15 cellular contexts compared by ENCODE assay signal in genomic region chr6:163429858-163430448, GRCh38. TPM values are rescaled to one million over a fixed set of nuclear protein-coding genes. Genes with fewer than 3 reads are reported as not detected.
DNase-seq lines count a peak whose midpoint lies in the region; ATAC-seq and TF ChIP-seq lines count a peak whose summit lies in the region.
"Had no signal": no experiment of that assay in that cellular context is flagged by ENCODE, and none has a peak within 500 bp of the region (broad histone marks: within the 10 kb centered on the region; RNA-seq: fewer than 3 reads in every experiment).

No MANE protein-coding gene starts in this region.

- WGBS in heart right ventricle, 2 donors, result 41 to 65% methylated on average over 2 of the region's 2 CpGs

- H3K4me3 ChIP-seq in right atrium auricular region (no peak overlapping the region), heart right ventricle (peak overlapping the region in 2 of 10 donors; percentile 7 to 13), osteoblast (ENCODE audit: insufficient read depth, low read length) (no peak overlapping the region)
- H3K4me3 ChIP-seq: A549 had no signal

- H3K4me2 ChIP-seq in osteoblast (ENCODE audit: insufficient read depth, low read length), result no peak overlapping the region
- H3K4me2 ChIP-seq: A549 had no signal

- peak overlapping the region; percentile 17 for H3K27ac Mint-ChIP-seq in central memory CD8-positive, alpha-beta T cell (ENCODE audit: low read depth)
- peak overlapping the region; percentile 3 for H3K27ac Mint-ChIP-seq in progenitor cell of endocrine pancreas
- H3K27ac Mint-ChIP-seq: CD4-positive, CD25-positive, alpha-beta regulatory T cell had no signal

- intact Hi-C loops in heart right ventricle (cut with DNase I), result loop anchor here in 9 of 10 donors (5.0 to 10.0 kb wide), 16 partner anchors 65 to 1497 kb away; no protein-coding TSS in a partner anchor

- no peaks in the 10 kb centered on the region for H3K27me3 Mint-ChIP-seq in central memory CD8-positive, alpha-beta T cell
- H3K27me3 Mint-ChIP-seq in progenitor cell of endocrine pancreas, result no peaks in the 10 kb centered on the region
- H3K27me3 Mint-ChIP-seq: CD4-positive, CD25-positive, alpha-beta regulatory T cell had no signal

- H2AFZ ChIP-seq in osteoblast (ENCODE audit: low read length), result no peak overlapping the region

- H3K36me3 Mint-ChIP-seq in central memory CD8-positive, alpha-beta T cell (ENCODE audit: insufficient read depth), result no peaks in the 10 kb centered on the region
- no peaks in the 10 kb centered on the region for H3K36me3 Mint-ChIP-seq in progenitor cell of endocrine pancreas (ENCODE audit: insufficient read depth)
- H3K36me3 Mint-ChIP-seq: CD4-positive, CD25-positive, alpha-beta regulatory T cell had no signal

- H3K9me3 ChIP-seq in right atrium auricular region (no peaks in the 10 kb centered on the region), heart right ventricle (no peaks in the 10 kb centered on the region), osteoblast (ENCODE audit: low read depth, low read length) (no peaks in the 10 kb centered on the region)
- H3K9me3 ChIP-seq: A549 had no signal

- H3K27ac ChIP-seq in right atrium auricular region (peak overlapping the region; percentile 4 to 22), heart right ventricle (peak overlapping the region in 4 of 10 donors; percentile 3 to 17 (median 11)), osteoblast (ENCODE audit: low read depth, low read length) (no peak overlapping the region)
- H3K27ac ChIP-seq: A549 had no signal

- peaks cover 92% of the 10 kb centered on the region for H3K79me2 ChIP-seq in osteoblast (ENCODE audit: insufficient read depth, low read length)

- no peaks in the 10 kb centered on the region for H3K27me3 ChIP-seq in right atrium auricular region
- H3K27me3 ChIP-seq in heart right ventricle, result no peaks in the 10 kb centered on the region
- H3K27me3 ChIP-seq in osteoblast (ENCODE audit: insufficient read depth, low read length), result no peaks in the 10 kb centered on the region

- H3K4me1 ChIP-seq in right atrium auricular region (peaks cover 0 to 94% of the 10 kb centered on the region in 2 donors), heart right ventricle (peaks cover 0 to 100% (median 99%) of the 10 kb centered on the region in 9 donors), osteoblast (ENCODE audit: insufficient read depth, low read length) (peaks cover 12% of the 10 kb centered on the region)

- no peak overlapping the region for H3K4me3 Mint-ChIP-seq in central memory CD8-positive, alpha-beta T cell
- no peak overlapping the region for H3K4me3 Mint-ChIP-seq in progenitor cell of endocrine pancreas (ENCODE audit: low read depth)
- H3K4me3 Mint-ChIP-seq: CD4-positive, CD25-positive, alpha-beta regulatory T cell had no signal

- H3K9me3 Mint-ChIP-seq in central memory CD8-positive, alpha-beta T cell, result no peaks in the 10 kb centered on the region
- H3K9me3 Mint-ChIP-seq in progenitor cell of endocrine pancreas (ENCODE audit: low read depth), result no peaks in the 10 kb centered on the region
- H3K9me3 Mint-ChIP-seq: CD4-positive, CD25-positive, alpha-beta regulatory T cell had no signal

- peaks cover 52% of the 10 kb centered on the region for H3K4me1 Mint-ChIP-seq in central memory CD8-positive, alpha-beta T cell
- H3K4me1 Mint-ChIP-seq in progenitor cell of endocrine pancreas (ENCODE audit: low read depth), result peaks cover 23% of the 10 kb centered on the region

- peaks cover 60% of the 10 kb centered on the region for H4K20me1 ChIP-seq in osteoblast (ENCODE audit: insufficient read depth, low read length)

- no peak for ATAC-seq in heart right ventricle
- ATAC-seq in central memory CD8-positive, alpha-beta T cell (replicated peaks; ENCODE audit: extremely low read depth, poor library complexity, severe bottlenecking), result no peak
- no peak for ATAC-seq in HG03159 (IDR thresholded peaks at IDR 0.05; ENCODE audit: unreplicated experiment)
- ATAC-seq in GM18511 (IDR thresholded peaks at IDR 0.05; ENCODE audit: unreplicated experiment), result no peak
- ATAC-seq: A549, PC-3 had no signal

- DNase-seq in right atrium auricular region (ENCODE audit: low spot score), result no peak
- DNase-seq in heart right ventricle, result no peak
- DNase-seq in central memory CD8-positive, alpha-beta T cell (ENCODE audit: low spot score in 2 of 2), result no peak
- no peak for DNase-seq in progenitor cell of endocrine pancreas (ENCODE audit: low spot score, unreplicated experiment)
- DNase-seq in LoVo (ENCODE audit: low spot score), result no peak
- no peak for DNase-seq in osteoblast (ENCODE audit: insufficient read length, low spot score, missing footprints)
- DNase-seq: AML-193; Calu3; CD4-positive, CD25-positive, alpha-beta regulatory T cell; NCI-H1105 treated with DMSO at 0.1 percent for 48 hours; NCI-H187; PC-3 had no signal

- TF ChIP-seq CTCF in right atrium auricular region (IDR thresholded peaks at IDR 0.05), result no peak
- TF ChIP-seq CTCF in heart right ventricle (IDR thresholded peaks at IDR 0.05), result no peak
- TF ChIP-seq CTCF in progenitor cell of endocrine pancreas (IDR thresholded peaks at IDR 0.05; ENCODE audit: unreplicated experiment), result no peak
- no peak for TF ChIP-seq CTCF in osteoblast (IDR thresholded peaks at IDR 0.05; ENCODE audit: extremely low read depth, low read depth, low read length)

- no peaks in the 10 kb centered on the region for H3K36me3 ChIP-seq in right atrium auricular region
- no peaks in the 10 kb centered on the region for H3K36me3 ChIP-seq in heart right ventricle
- no peaks in the 10 kb centered on the region for H3K36me3 ChIP-seq in osteoblast (ENCODE audit: insufficient read depth, low read length)

RNA-seq across cellular contexts. Expression of gene QKI, which starts 15.4 kb away (rescaled TPM):
- total RNA-seq in right atrium auricular region (100 to 1,000 TPM; 366 to 434 TPM), heart right ventricle (100 to 1,000 TPM; 386 to 551 (median 505) TPM), progenitor cell of endocrine pancreas (88.4 and 97.3 TPM in 2 replicates), osteoblast (205 and 212 TPM in 2 replicates)
- polyA plus RNA-seq in heart right ventricle, result 10 to 100 TPM; 74.7 to 86.2 TPM
